1 cellular context compared by ENCODE assay signal in the genomic region with DNA sequence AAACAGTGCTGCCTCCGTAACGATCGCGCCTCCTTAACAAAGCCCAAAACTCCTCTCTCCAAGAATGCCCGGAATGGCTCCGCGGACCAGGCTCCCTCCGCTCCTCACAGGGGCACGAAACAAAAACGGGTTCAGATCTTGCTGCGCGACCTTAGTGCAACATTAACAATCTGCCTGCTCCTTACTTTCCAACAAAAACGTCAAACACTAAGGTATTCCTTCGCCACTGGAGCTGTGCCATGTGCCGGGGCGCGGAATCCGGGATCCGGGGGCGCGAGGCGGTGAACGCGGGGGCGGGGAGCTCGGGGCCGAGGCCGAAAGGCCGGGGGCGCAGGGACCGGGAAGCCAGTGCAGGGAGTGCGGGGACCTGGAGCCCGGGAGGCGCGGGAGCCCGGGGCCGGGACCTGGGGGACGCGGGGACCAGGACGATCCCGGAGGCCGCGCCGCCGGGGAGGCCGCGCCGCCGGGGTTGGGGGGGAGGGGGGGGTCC.
TF ChIP-seq lines count a peak whose summit lies in the region.

No MANE protein-coding gene starts in this region.

TF ChIP-seq in HepG2, 621 proteins besides CTCF, POLR2A, EP300 and RAD21 (continued from another document and continues in another):
- TF ChIP-seq KDM5A (IDR thresholded peaks at IDR 0.05; ENCODE audit: borderline replicate concordance, low read length) (no peak), PTBP1 (IDR thresholded peaks at IDR 0.05; ENCODE audit: low read depth, low read length, poor library complexity, severe bottlenecking) (no peak), ZNF264 (CRISPR knock-in tag; IDR thresholded peaks at IDR 0.05) (0 out of 2 replicates have a peak, but pooled peaks have one; percentile 11), TCF7L2 (IDR thresholded peaks at IDR 0.05; ENCODE audit: low read depth, low read length) (no peak), HOXD1 (CRISPR knock-in tag; IDR thresholded peaks at IDR 0.05) (0 out of 2 replicates have a peak, but pooled peaks have one; percentile 2), ZNF510 (CRISPR knock-in tag; IDR thresholded peaks at IDR 0.05; ENCODE audit: low read depth) (no peak), ZNF143 (CRISPR knock-in tag; IDR thresholded peaks at IDR 0.05) (no peak), ZFP41 (CRISPR knock-in tag; IDR thresholded peaks at IDR 0.05; ENCODE audit: borderline replicate concordance) (no peak), ZNF780A (CRISPR knock-in tag; IDR thresholded peaks at IDR 0.05) (no peak), RFX5 (IDR thresholded peaks at IDR 0.05; ENCODE audit: low read depth, low read length) (no peak), SRSF1 (optimal IDR thresholded peaks at IDR 0.05; ENCODE audit: low read depth, low read length) (peak; percentile 15), ZNF225 (CRISPR knock-in tag; IDR thresholded peaks at IDR 0.05) (no peak), FOXK1 (CRISPR knock-in tag; IDR thresholded peaks at IDR 0.05; ENCODE audit: borderline replicate concordance, low read depth) (no peak), ZNF850 (CRISPR knock-in tag; conservative IDR thresholded peaks at IDR 0.05) (no peak), NR3C1 (CRISPR knock-in tag; IDR thresholded peaks at IDR 0.05) (no peak), U2AF1 (optimal IDR thresholded peaks at IDR 0.05; ENCODE audit: low read depth, low read length) (no peak), ZNF253 (CRISPR knock-in tag; IDR thresholded peaks at IDR 0.05; ENCODE audit: borderline replicate concordance) (no peak), ZNF251 (CRISPR knock-in tag; IDR thresholded peaks at IDR 0.05) (no peak)
- TF ChIP-seq, protein P1, sequence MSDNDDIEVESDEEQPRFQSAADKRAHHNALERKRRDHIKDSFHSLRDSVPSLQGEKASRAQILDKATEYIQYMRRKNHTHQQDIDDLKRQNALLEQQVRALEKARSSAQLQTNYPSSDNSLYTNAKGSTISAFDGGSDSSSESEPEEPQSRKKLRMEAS (IDR thresholded peaks at IDR 0.05): peak; percentile 26; the same call in 1 of the 2 replicates
- TF ChIP-seq, protein P2, sequence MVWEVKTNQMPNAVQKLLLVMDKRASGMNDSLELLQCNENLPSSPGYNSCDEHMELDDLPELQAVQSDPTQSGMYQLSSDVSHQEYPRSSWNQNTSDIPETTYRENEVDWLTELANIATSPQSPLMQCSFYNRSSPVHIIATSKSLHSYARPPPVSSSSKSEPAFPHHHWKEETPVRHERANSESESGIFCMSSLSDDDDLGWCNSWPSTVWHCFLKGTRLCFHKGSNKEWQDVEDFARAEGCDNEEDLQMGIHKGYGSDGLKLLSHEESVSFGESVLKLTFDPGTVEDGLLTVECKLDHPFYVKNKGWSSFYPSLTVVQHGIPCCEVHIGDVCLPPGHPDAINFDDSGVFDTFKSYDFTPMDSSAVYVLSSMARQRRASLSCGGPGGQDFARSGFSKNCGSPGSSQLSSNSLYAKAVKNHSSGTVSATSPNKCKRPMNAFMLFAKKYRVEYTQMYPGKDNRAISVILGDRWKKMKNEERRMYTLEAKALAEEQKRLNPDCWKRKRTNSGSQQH (CRISPR knock-in tag; IDR thresholded peaks at IDR 0.05; ENCODE audit: low read depth): no peak
- TF ChIP-seq, protein P3, sequence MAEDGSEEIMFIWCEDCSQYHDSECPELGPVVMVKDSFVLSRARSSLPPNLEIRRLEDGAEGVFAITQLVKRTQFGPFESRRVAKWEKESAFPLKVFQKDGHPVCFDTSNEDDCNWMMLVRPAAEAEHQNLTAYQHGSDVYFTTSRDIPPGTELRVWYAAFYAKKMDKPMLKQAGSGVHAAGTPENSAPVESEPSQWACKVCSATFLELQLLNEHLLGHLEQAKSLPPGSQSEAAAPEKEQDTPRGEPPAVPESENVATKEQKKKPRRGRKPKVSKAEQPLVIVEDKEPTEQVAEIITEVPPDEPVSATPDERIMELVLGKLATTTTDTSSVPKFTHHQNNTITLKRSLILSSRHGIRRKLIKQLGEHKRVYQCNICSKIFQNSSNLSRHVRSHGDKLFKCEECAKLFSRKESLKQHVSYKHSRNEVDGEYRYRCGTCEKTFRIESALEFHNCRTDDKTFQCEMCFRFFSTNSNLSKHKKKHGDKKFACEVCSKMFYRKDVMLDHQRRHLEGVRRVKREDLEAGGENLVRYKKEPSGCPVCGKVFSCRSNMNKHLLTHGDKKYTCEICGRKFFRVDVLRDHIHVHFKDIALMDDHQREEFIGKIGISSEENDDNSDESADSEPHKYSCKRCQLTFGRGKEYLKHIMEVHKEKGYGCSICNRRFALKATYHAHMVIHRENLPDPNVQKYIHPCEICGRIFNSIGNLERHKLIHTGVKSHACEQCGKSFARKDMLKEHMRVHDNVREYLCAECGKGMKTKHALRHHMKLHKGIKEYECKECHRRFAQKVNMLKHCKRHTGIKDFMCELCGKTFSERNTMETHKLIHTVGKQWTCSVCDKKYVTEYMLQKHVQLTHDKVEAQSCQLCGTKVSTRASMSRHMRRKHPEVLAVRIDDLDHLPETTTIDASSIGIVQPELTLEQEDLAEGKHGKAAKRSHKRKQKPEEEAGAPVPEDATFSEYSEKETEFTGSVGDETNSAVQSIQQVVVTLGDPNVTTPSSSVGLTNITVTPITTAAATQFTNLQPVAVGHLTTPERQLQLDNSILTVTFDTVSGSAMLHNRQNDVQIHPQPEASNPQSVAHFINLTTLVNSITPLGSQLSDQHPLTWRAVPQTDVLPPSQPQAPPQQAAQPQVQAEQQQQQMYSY (CRISPR knock-in tag; IDR thresholded peaks at IDR 0.05): peak; percentile 64
- TF ChIP-seq, protein P4, sequence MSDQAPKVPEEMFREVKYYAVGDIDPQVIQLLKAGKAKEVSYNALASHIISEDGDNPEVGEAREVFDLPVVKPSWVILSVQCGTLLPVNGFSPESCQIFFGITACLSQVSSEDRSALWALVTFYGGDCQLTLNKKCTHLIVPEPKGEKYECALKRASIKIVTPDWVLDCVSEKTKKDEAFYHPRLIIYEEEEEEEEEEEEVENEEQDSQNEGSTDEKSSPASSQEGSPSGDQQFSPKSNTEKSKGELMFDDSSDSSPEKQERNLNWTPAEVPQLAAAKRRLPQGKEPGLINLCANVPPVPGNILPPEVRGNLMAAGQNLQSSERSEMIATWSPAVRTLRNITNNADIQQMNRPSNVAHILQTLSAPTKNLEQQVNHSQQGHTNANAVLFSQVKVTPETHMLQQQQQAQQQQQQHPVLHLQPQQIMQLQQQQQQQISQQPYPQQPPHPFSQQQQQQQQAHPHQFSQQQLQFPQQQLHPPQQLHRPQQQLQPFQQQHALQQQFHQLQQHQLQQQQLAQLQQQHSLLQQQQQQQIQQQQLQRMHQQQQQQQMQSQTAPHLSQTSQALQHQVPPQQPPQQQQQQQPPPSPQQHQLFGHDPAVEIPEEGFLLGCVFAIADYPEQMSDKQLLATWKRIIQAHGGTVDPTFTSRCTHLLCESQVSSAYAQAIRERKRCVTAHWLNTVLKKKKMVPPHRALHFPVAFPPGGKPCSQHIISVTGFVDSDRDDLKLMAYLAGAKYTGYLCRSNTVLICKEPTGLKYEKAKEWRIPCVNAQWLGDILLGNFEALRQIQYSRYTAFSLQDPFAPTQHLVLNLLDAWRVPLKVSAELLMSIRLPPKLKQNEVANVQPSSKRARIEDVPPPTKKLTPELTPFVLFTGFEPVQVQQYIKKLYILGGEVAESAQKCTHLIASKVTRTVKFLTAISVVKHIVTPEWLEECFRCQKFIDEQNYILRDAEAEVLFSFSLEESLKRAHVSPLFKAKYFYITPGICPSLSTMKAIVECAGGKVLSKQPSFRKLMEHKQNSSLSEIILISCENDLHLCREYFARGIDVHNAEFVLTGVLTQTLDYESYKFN (CRISPR knock-in tag; conservative IDR thresholded peaks at IDR 0.05): no peak
- TF ChIP-seq, protein P5, sequence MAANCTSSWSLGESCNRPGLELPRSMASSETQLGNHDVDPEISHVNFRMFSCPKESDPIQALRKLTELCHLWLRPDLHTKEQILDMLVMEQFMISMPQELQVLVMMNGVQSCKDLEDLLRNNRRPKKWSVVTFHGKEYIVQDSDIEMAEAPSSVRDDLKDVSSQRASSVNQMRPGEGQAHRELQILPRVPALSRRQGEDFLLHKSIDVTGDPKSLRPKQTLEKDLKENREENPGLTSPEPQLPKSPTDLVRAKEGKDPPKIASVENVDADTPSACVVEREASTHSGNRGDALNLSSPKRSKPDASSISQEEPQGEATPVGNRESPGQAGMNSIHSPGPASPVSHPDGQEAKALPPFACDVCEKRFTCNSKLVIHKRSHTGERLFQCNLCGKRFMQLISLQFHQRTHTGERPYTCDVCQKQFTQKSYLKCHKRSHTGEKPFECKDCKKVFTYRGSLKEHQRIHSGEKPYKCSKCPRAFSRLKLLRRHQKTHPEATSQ (CRISPR knock-in tag; IDR thresholded peaks at IDR 0.05; ENCODE audit: borderline replicate concordance): no peak
- TF ChIP-seq, protein P6, sequence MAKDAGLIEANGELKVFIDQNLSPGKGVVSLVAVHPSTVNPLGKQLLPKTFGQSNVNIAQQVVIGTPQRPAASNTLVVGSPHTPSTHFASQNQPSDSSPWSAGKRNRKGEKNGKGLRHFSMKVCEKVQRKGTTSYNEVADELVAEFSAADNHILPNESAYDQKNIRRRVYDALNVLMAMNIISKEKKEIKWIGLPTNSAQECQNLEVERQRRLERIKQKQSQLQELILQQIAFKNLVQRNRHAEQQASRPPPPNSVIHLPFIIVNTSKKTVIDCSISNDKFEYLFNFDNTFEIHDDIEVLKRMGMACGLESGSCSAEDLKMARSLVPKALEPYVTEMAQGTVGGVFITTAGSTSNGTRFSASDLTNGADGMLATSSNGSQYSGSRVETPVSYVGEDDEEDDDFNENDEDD (CRISPR knock-in tag; IDR thresholded peaks at IDR 0.05; ENCODE audit: borderline replicate concordance): 0 out of 2 replicates have a peak, but pooled peaks have one; percentile 5
- TF ChIP-seq, protein P7, sequence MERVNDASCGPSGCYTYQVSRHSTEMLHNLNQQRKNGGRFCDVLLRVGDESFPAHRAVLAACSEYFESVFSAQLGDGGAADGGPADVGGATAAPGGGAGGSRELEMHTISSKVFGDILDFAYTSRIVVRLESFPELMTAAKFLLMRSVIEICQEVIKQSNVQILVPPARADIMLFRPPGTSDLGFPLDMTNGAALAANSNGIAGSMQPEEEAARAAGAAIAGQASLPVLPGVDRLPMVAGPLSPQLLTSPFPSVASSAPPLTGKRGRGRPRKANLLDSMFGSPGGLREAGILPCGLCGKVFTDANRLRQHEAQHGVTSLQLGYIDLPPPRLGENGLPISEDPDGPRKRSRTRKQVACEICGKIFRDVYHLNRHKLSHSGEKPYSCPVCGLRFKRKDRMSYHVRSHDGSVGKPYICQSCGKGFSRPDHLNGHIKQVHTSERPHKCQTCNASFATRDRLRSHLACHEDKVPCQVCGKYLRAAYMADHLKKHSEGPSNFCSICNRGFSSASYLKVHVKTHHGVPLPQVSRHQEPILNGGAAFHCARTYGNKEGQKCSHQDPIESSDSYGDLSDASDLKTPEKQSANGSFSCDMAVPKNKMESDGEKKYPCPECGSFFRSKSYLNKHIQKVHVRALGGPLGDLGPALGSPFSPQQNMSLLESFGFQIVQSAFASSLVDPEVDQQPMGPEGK (CRISPR knock-in tag; IDR thresholded peaks at IDR 0.05): peak; percentile 26; the same call in 1 of the 2 replicates
- TF ChIP-seq, protein P8, sequence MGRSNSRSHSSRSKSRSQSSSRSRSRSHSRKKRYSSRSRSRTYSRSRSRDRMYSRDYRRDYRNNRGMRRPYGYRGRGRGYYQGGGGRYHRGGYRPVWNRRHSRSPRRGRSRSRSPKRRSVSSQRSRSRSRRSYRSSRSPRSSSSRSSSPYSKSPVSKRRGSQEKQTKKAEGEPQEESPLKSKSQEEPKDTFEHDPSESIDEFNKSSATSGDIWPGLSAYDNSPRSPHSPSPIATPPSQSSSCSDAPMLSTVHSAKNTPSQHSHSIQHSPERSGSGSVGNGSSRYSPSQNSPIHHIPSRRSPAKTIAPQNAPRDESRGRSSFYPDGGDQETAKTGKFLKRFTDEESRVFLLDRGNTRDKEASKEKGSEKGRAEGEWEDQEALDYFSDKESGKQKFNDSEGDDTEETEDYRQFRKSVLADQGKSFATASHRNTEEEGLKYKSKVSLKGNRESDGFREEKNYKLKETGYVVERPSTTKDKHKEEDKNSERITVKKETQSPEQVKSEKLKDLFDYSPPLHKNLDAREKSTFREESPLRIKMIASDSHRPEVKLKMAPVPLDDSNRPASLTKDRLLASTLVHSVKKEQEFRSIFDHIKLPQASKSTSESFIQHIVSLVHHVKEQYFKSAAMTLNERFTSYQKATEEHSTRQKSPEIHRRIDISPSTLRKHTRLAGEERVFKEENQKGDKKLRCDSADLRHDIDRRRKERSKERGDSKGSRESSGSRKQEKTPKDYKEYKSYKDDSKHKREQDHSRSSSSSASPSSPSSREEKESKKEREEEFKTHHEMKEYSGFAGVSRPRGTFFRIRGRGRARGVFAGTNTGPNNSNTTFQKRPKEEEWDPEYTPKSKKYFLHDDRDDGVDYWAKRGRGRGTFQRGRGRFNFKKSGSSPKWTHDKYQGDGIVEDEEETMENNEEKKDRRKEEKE (IDR thresholded peaks at IDR 0.05): no peak
- TF ChIP-seq, protein P9, sequence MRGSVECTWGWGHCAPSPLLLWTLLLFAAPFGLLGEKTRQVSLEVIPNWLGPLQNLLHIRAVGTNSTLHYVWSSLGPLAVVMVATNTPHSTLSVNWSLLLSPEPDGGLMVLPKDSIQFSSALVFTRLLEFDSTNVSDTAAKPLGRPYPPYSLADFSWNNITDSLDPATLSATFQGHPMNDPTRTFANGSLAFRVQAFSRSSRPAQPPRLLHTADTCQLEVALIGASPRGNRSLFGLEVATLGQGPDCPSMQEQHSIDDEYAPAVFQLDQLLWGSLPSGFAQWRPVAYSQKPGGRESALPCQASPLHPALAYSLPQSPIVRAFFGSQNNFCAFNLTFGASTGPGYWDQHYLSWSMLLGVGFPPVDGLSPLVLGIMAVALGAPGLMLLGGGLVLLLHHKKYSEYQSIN (CRISPR knock-in tag; IDR thresholded peaks at IDR 0.05; ENCODE audit: borderline replicate concordance): no peak
